In the genomic region with DNA sequence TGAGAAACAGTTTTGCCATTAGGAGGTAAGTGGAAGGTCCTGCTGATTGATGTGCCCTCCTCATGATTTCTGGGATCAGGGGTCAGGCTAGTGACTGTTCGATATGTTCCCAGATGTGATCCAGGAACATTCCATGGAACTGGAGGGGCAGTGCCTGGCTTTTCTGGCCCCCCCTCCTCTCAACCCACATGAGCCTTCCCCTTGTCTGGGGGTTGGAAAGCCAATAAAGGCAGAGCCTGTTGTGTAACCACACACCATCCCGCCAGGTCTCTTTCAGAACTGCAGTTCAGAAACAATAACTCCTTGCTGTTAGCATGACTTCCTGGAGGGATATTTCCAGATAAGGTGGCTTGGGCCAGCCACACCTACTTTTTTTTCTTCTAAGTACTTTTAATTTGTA, we compare ENCODE assay signal across 24 cellular contexts. TPM values are rescaled to one million over a fixed set of nuclear protein-coding genes. Genes with fewer than 3 reads are reported as not detected.
"Had no signal": no experiment of that assay in that cellular context is flagged by ENCODE, and none has a peak within 500 bp of the region (broad histone marks: within the 10 kb centered on the region; RNA-seq: fewer than 3 reads in every experiment).

No MANE protein-coding gene starts in this region.

- H3K4me3 ChIP-seq: MG63 had no signal

- H3K4me3 Mint-ChIP-seq: T-cell had no signal

- H3K9me2 ChIP-seq: SK-N-SH had no signal

- H3K36me3 Mint-ChIP-seq: T-cell had no signal

- ATAC-seq: Panc1, PC-3, T-cell had no signal

- H3K27ac ChIP-seq: RWPE1 had no signal

- H3K4me1 Mint-ChIP-seq: T-cell had no signal

- H3K36me3 ChIP-seq: MG63 had no signal

- H3K4me2 ChIP-seq: SK-N-SH had no signal

- H3K9ac ChIP-seq: SK-N-SH had no signal

- H3K27me3 ChIP-seq: MG63 had no signal

- H3K27ac Mint-ChIP-seq: T-cell had no signal

- DNase-seq: IMR-90; Karpas-422; KG1; MG63; NCI-H1092 treated with DMSO at 0.1 percent for 48 hours; NCI-H1436; NCI-H187; NCI-H2029; NCI-H2081 treated with DMSO at 0.1 percent for 48 hours; NCI-H2227 treated with DMSO at 0.1 percent for 48 hours; NCI-H524; NCI-H526 treated with DMSO at 0.1 percent for 48 hours; NCI-H774; NK-92 treated with Interleukin-12 subunit alpha and Interleukin-12 subunit beta, amount 100 ng/mL, for 24 hours; PC-3; SHP77; SK-N-SH; SW 1271; T-cell had no signal

- H3K9me3 ChIP-seq: MG63, SK-N-SH had no signal

RNA-seq across cellular contexts. Expression of a gene that starts 17.8 kb away (rescaled TPM):
- total RNA-seq: HT-29, OCI-LY7, PC-3, SK-MEL-5, T-cell had no signal
